30 cellular contexts compared by ENCODE assay signal in genomic region chr1:150469291-150469690, GRCh38. TPM values are rescaled to one million over a fixed set of nuclear protein-coding genes. Genes with fewer than 3 reads are reported as not detected.
"Had no signal": no experiment of that assay in that cellular context is flagged by ENCODE, and none has a peak within 500 bp of the region (broad histone marks: within the 10 kb centered on the region; RNA-seq: fewer than 3 reads in every experiment).

No MANE protein-coding gene starts in this region.

- H3K79me2 ChIP-seq: parathyroid adenoma had no signal

- H3K4me1 ChIP-seq: neural progenitor cell, parathyroid adenoma had no signal

- DNase-seq: activated CD4-positive, alpha-beta T cell treated with anti-CD3 and anti-CD28 coated beads for 4 hours; activated CD4-positive, alpha-beta T cell treated with anti-CD3 and anti-CD28 coated beads, Interleukin-2, amount 50 U/mL, for 4 hours; activated CD8-positive, alpha-beta memory T cell treated with anti-CD3 and anti-CD28 coated beads, Interleukin-2, amount 50 U/mL, for 4 hours; activated effector memory CD4-positive, alpha-beta T cell treated with anti-CD3 and anti-CD28 coated beads, Interleukin-2, amount 50 U/mL, for 16 hours; activated naive CD4-positive, alpha-beta T cell treated with anti-CD3 and anti-CD28 coated beads for 36 hours; activated naive CD8-positive, alpha-beta T cell treated with anti-CD3 and anti-CD28 coated beads for 36 hours; activated T-cell treated with anti-CD3 and anti-CD28 coated beads, Interleukin-2, amount 50 U/mL, for 1 hour; aorta; central memory CD4-positive, alpha-beta T cell; effector CD8-positive, alpha-beta T cell; erythroblast; heart left ventricle; natural killer cell; occipital lobe; spleen; stimulated activated CD4-positive, alpha-beta T cell treated with anti-CD3 and anti-CD28 coated beads, Interleukin-2, amount 100 ng/mL, for 48 hours; stimulated activated naive CD4-positive, alpha-beta T cell treated with Interleukin-2 at 50 U/mL for 16 hours had no signal

- H3K27ac ChIP-seq: neural progenitor cell, parathyroid adenoma, spleen had no signal

- H2AFZ ChIP-seq: neural progenitor cell, parathyroid adenoma had no signal

- H3K9ac ChIP-seq: neural progenitor cell, parathyroid adenoma had no signal

- H3K27me3 ChIP-seq: adrenal gland, heart left ventricle, neural progenitor cell, right atrium auricular region, spleen, tibial nerve had no signal

- H3K4me3 ChIP-seq: adrenal gland, heart left ventricle, neural progenitor cell, right atrium auricular region, spleen, tibial nerve had no signal

- H3K9me3 ChIP-seq: adrenal gland, heart left ventricle, right atrium auricular region, spleen, tibial nerve had no signal

- FAIRE-seq: endometrium had no signal

- H3K4me2 ChIP-seq: neural progenitor cell had no signal

- ATAC-seq: heart left ventricle, natural killer cell had no signal

RNA-seq across cellular contexts. Expression of gene FALEC, which starts 46.3 kb away (rescaled TPM):
- total RNA-seq: activated naive CD4-positive, alpha-beta T cell treated with anti-CD3 and anti-CD28 coated beads for 36 hours; activated naive CD8-positive, alpha-beta T cell treated with anti-CD3 and anti-CD28 coated beads for 36 hours; activated T-helper 1 cell treated with anti-CD3 and anti-CD28 coated beads, Interleukin-12 subunit alpha, Interleukin-12 subunit beta, Interleukin-2, Interleukin-4 antibody, amounts not matched to agents 30 ng/mL and 10 ng/mL and 1 ng/mL, durations not matched to agents 14 hours and 24 hours and 36 hours; kidney epithelial cell; liver; natural killer cell; right atrium auricular region; T-helper 1 cell treated with Interleukin-12 subunit alpha and Interleukin-12 subunit beta and Interleukin-4 antibody, amounts not matched to agents 30 ng/mL and 1 ng/mL, for 36 hours; temporal lobe; tibial nerve; urinary bladder had no signal
- polyA plus RNA-seq: fibroblast of lung, liver had no signal
